In genomic region chr1:35576766-35577070, GRCh38 we compare ENCODE assay signal across 8 cellular contexts. TPM values are rescaled to one million over a fixed set of nuclear protein-coding genes. Genes with fewer than 3 reads are reported as not detected.
DNase-seq lines count a peak whose midpoint lies in the region; ATAC-seq and TF ChIP-seq lines count a peak whose summit lies in the region.
"Not testable (repeated sequence)": the region's sequence is repeated elsewhere in the genome, so short reads cannot be mapped to it uniquely, and the experiment has no call there.

No MANE protein-coding gene starts in this region.

- H4K20me1 ChIP-seq in BLaER1, result not testable (repeated sequence)

- not testable (repeated sequence) for H3K9me3 ChIP-seq in BLaER1; HUES6 (ENCODE audit: control insufficient read depth, insufficient read depth, low read depth, low read length); iPS-18c (ENCODE audit: control insufficient read depth, insufficient read depth, low read length)

- CTCF ChIA-PET in activated CD4-positive, alpha-beta T cell treated with anti-CD3 and anti-CD28 coated beads for 36 hours (lab: Charles Lee), result interaction anchor here (0.7 to 1.5 kb wide), 4 partner anchors 12 to 191 kb away, joined by 3 to 5 read pairs (median 4); no protein-coding TSS in a partner anchor

- not testable (repeated sequence) for H3K9me3 Mint-ChIP-seq in activated CD4-positive, alpha-beta T cell treated with anti-CD3 and anti-CD28 coated beads for 36 hours (ENCODE audit: low read depth); activated naive CD8-positive, alpha-beta T cell (ENCODE audit: low read depth); endothelial cell (ENCODE audit: unreplicated experiment); neural crest cell; stimulated activated naive CD8-positive, alpha-beta T cell treated with anti-CD3 and anti-CD28 coated beads, Interleukin-15, Interleukin-2, amounts not matched to agents 100 ng/mL and 50 ng/mL, for 24 hours

- peak overlapping the region; percentile 24 for H3K4me3 Mint-ChIP-seq in activated CD4-positive, alpha-beta T cell treated with anti-CD3 and anti-CD28 coated beads for 36 hours
- H3K4me3 Mint-ChIP-seq in activated naive CD8-positive, alpha-beta T cell, result peak overlapping the region; percentile 81
- H3K4me3 Mint-ChIP-seq in endothelial cell (ENCODE audit: unreplicated experiment) (peak overlapping the region; percentile 85), neural crest cell (peak overlapping the region; percentile 51)
- peak overlapping the region; percentile 82 for H3K4me3 Mint-ChIP-seq in stimulated activated naive CD8-positive, alpha-beta T cell treated with anti-CD3 and anti-CD28 coated beads, Interleukin-15, Interleukin-2, amounts not matched to agents 100 ng/mL and 50 ng/mL, for 24 hours

- intact Hi-C loops in activated CD4-positive, alpha-beta T cell treated with anti-CD3 and anti-CD28 coated beads for 36 hours (cut with DNase I, micrococcal nuclease), result loop anchor here in 1 of 2 experiments (1.0 to 10.0 kb wide), 3 partner anchors 65 to 878 kb away; partner anchors contain the start of genes C1orf216, OSCP1 and PSMB2

- peaks cover 70% of the 10 kb centered on the region for H3K4me1 ChIP-seq in BLaER1
- peaks cover 34% of the 10 kb centered on the region for H3K4me1 ChIP-seq in HUES6 (ENCODE audit: control insufficient read depth, insufficient read depth, low read length)

- peaks cover 52% of the 10 kb centered on the region for H3K27me3 ChIP-seq in BLaER1
- peaks cover 71% of the 10 kb centered on the region for H3K27me3 ChIP-seq in HUES6 (ENCODE audit: control insufficient read depth, insufficient read depth, low read length)

- not testable (repeated sequence) for H3K36me3 Mint-ChIP-seq in activated CD4-positive, alpha-beta T cell treated with anti-CD3 and anti-CD28 coated beads for 36 hours (ENCODE audit: low read depth); activated naive CD8-positive, alpha-beta T cell; neural crest cell (ENCODE audit: low read depth); stimulated activated naive CD8-positive, alpha-beta T cell treated with anti-CD3 and anti-CD28 coated beads, Interleukin-15, Interleukin-2, amounts not matched to agents 100 ng/mL and 50 ng/mL, for 24 hours (ENCODE audit: low read depth)
- H3K36me3 Mint-ChIP-seq in endothelial cell (ENCODE audit: low read depth, unreplicated experiment), result peaks cover 14% of the 10 kb centered on the region

- peaks cover 20% of the 10 kb centered on the region for H3K4me1 Mint-ChIP-seq in activated CD4-positive, alpha-beta T cell treated with anti-CD3 and anti-CD28 coated beads for 36 hours
- peaks cover 26% of the 10 kb centered on the region for H3K4me1 Mint-ChIP-seq in activated naive CD8-positive, alpha-beta T cell (ENCODE audit: low read depth)
- H3K4me1 Mint-ChIP-seq in endothelial cell (ENCODE audit: unreplicated experiment) (peaks cover 25% of the 10 kb centered on the region), neural crest cell (peaks cover 13% of the 10 kb centered on the region)
- H3K4me1 Mint-ChIP-seq in stimulated activated naive CD8-positive, alpha-beta T cell treated with anti-CD3 and anti-CD28 coated beads, Interleukin-15, Interleukin-2, amounts not matched to agents 100 ng/mL and 50 ng/mL, for 24 hours (ENCODE audit: low read depth), result peaks cover 26% of the 10 kb centered on the region

- peak overlapping the region; percentile 95 for H3K27ac ChIP-seq in BLaER1
- H3K27ac ChIP-seq in HUES6 (ENCODE audit: low read depth, low read length), result not testable (repeated sequence)

- H3K27me3 Mint-ChIP-seq in activated CD4-positive, alpha-beta T cell treated with anti-CD3 and anti-CD28 coated beads for 36 hours, result peaks cover 14% of the 10 kb centered on the region
- H3K27me3 Mint-ChIP-seq in activated naive CD8-positive, alpha-beta T cell, result not testable (repeated sequence)
- H3K27me3 Mint-ChIP-seq in endothelial cell (ENCODE audit: unreplicated experiment) (peaks cover 21% of the 10 kb centered on the region), neural crest cell (ENCODE audit: low read depth) (peaks cover 76% of the 10 kb centered on the region)
- H3K27me3 Mint-ChIP-seq in stimulated activated naive CD8-positive, alpha-beta T cell treated with anti-CD3 and anti-CD28 coated beads, Interleukin-15, Interleukin-2, amounts not matched to agents 100 ng/mL and 50 ng/mL, for 24 hours, result peaks cover 13% of the 10 kb centered on the region

- not testable (repeated sequence) for H3K36me3 ChIP-seq in BLaER1; HUES6 (ENCODE audit: control insufficient read depth, insufficient read depth, low read length)

- H3K4me3 ChIP-seq in BLaER1, result peak overlapping the region; percentile 66
- peak overlapping the region; percentile 72 for H3K4me3 ChIP-seq in HUES6 (ENCODE audit: low read depth, low read length)
- peak overlapping the region; percentile 62; the same call in 1 of the 2 replicates for H3K4me3 ChIP-seq in iPS-18c (ENCODE audit: insufficient read depth, low read depth, low read length)

- TF ChIP-seq CTCF in endothelial cell (IDR thresholded peaks at IDR 0.05; ENCODE audit: unreplicated experiment); neural crest cell (conservative IDR thresholded peaks at IDR 0.05): not testable (repeated sequence)

- H3K9ac ChIP-seq in BLaER1, result peak overlapping the region; percentile 80
- H3K9ac ChIP-seq in HUES6 (ENCODE audit: low read length), result not testable (repeated sequence)

- not testable (repeated sequence) for DNase-seq in activated CD4-positive, alpha-beta T cell treated with anti-CD3 and anti-CD28 coated beads for 36 hours; endothelial cell (ENCODE audit: low spot score); neural crest cell (ENCODE audit: low read depth, low spot score)

- peak overlapping the region; percentile 100 for H3K4me2 ChIP-seq in BLaER1

- ATAC-seq in activated CD4-positive, alpha-beta T cell treated with anti-CD3 and anti-CD28 coated beads for 36 hours, result not testable (repeated sequence)

- peak overlapping the region; percentile 15 for H3K27ac Mint-ChIP-seq in activated CD4-positive, alpha-beta T cell treated with anti-CD3 and anti-CD28 coated beads for 36 hours
- peak overlapping the region; percentile 66 for H3K27ac Mint-ChIP-seq in activated naive CD8-positive, alpha-beta T cell
- H3K27ac Mint-ChIP-seq in endothelial cell (ENCODE audit: unreplicated experiment); neural crest cell (ENCODE audit: unreplicated experiment): not testable (repeated sequence)
- peak overlapping the region; percentile 80 for H3K27ac Mint-ChIP-seq in stimulated activated naive CD8-positive, alpha-beta T cell treated with anti-CD3 and anti-CD28 coated beads, Interleukin-15, Interleukin-2, amounts not matched to agents 100 ng/mL and 50 ng/mL, for 24 hours

- POLR2A ChIA-PET in activated CD4-positive, alpha-beta T cell treated with anti-CD3 and anti-CD28 coated beads for 36 hours (lab: Charles Lee), result not testable (repeated sequence)

RNA-seq across cellular contexts. Expression of gene TFAP2E, which starts 3.6 kb away (rescaled TPM):
- total RNA-seq in activated CD4-positive, alpha-beta T cell treated with anti-CD3 and anti-CD28 coated beads for 36 hours, result under 1 TPM; 0.53 to 0.58 TPM
- total RNA-seq in endothelial cell (ENCODE audit: unreplicated experiment) (3.6 TPM), neural crest cell (0.43 and 0.61 TPM in 2 replicates)

RNA-seq across cellular contexts. Expression of gene NCDN, which starts 19.1 kb away (rescaled TPM):
- 10 to 100 TPM; 21.1 to 23.4 TPM for total RNA-seq in activated CD4-positive, alpha-beta T cell treated with anti-CD3 and anti-CD28 coated beads for 36 hours
- 21.6 TPM for total RNA-seq in endothelial cell (ENCODE audit: unreplicated experiment)
- 32.6 and 33.7 TPM in 2 replicates for total RNA-seq in neural crest cell

RNA-seq across cellular contexts. Expression of gene KIAA0319L, which starts 19.5 kb away (rescaled TPM):
- total RNA-seq in activated CD4-positive, alpha-beta T cell treated with anti-CD3 and anti-CD28 coated beads for 36 hours, result 10 to 100 TPM; 26.5 to 28.1 TPM
- 69.2 TPM for total RNA-seq in endothelial cell (ENCODE audit: unreplicated experiment)
- 54.2 and 55.9 TPM in 2 replicates for total RNA-seq in neural crest cell

Comparison
In these comparisons a context has a peak if more than half of its experiments do, and no peak if none do; other contexts are left out.
1. H3K4me3 Mint-ChIP-seq: peak in every context shown above with its lines; median percentile 85 in endothelial cell; 82 in stimulated activated naive CD8-positive, alpha-beta T cell treated with anti-CD3 and anti-CD28 coated beads, Interleukin-15, Interleukin-2, amounts not matched to agents 100 ng/mL and 50 ng/mL, for 24 hours; 81 in activated naive CD8-positive, alpha-beta T cell; 51 in neural crest cell; 24 in activated CD4-positive, alpha-beta T cell treated with anti-CD3 and anti-CD28 coated beads for 36 hours.